12 cellular contexts compared by ENCODE assay signal in the genomic region with DNA sequence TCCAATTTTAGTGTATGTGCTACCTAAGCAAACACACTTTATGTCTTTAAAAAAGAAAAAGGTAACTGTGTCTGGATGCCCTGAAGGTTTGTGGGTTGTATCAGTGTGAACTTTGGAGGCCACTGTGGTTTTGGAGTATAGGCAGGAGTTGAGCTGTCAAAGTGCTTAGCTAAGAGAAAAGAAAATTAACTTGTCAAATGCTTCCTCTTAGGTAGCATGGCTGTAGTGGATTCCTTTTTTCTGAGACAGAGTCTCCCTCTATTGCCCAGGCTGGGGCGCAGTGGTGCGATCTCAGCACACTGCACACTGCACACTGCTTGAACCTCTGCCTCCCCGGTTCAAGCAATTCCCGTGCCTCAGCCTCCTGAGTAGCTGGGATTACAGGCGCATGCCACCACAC. TPM values are rescaled to one million over a fixed set of nuclear protein-coding genes. Genes with fewer than 3 reads are reported as not detected.
"Had no signal": no experiment of that assay in that cellular context is flagged by ENCODE, and none has a peak within 500 bp of the region (broad histone marks: within the 10 kb centered on the region; RNA-seq: fewer than 3 reads in every experiment).

No MANE protein-coding gene starts in this region.

- H3K36me3 Mint-ChIP-seq: WTC11 had no signal

- H3K27ac ChIP-seq: colonic mucosa, foreskin keratinocyte, neutrophil, skin epidermis, tibial nerve, vagina had no signal

- ATAC-seq: foreskin keratinocyte; naive thymus-derived CD4-positive, alpha-beta T cell; WTC11 had no signal

- H3K36me3 ChIP-seq: colonic mucosa, neutrophil, tibial nerve, vagina had no signal

- H3K4me3 ChIP-seq: colonic mucosa, skin epidermis, tibial nerve, vagina had no signal

- DNase-seq: activated T-cell treated with anti-CD3 and anti-CD28 coated beads, Interleukin-2, amount 50 U/mL, for 48 hours; colonic mucosa; foreskin keratinocyte; naive thymus-derived CD4-positive, alpha-beta T cell; posterior cingulate gyrus had no signal

- H3K27ac Mint-ChIP-seq: naive thymus-derived CD4-positive, alpha-beta T cell; WTC11 had no signal

- H3K4me3 Mint-ChIP-seq: WTC11 had no signal

- H3K9me3 ChIP-seq: colonic mucosa, neutrophil, tibial nerve, vagina had no signal

- H3K4me1 ChIP-seq: colonic mucosa, foreskin keratinocyte, vagina had no signal

- H3K27me3 ChIP-seq: colonic mucosa, tibial nerve, vagina had no signal

RNA-seq across cellular contexts. Expression of a gene that starts 25.8 kb away (rescaled TPM):
- total RNA-seq: endothelial cell of umbilical vein, foreskin keratinocyte, lung microvascular endothelial cell, vagina had no signal
- polyA plus RNA-seq: foreskin keratinocyte had no signal
